ENCODE assay signal across 26 cellular contexts in genomic region chr9:136980669-136981478, GRCh38. TPM values are rescaled to one million over a fixed set of nuclear protein-coding genes. Genes with fewer than 3 reads are reported as not detected.
DNase-seq lines count a peak whose midpoint lies in the region; ATAC-seq and TF ChIP-seq lines count a peak whose summit lies in the region.
"Had no signal": no experiment of that assay in that cellular context is flagged by ENCODE, and none has a peak within 500 bp of the region (broad histone marks: within the 10 kb centered on the region; RNA-seq: fewer than 3 reads in every experiment).

No MANE protein-coding gene starts in this region.

- H3K36me3 Mint-ChIP-seq in nephron progenitor cell (ENCODE audit: low read depth) = no peaks in the 10 kb centered on the region
- H3K36me3 Mint-ChIP-seq: activated naive CD4-positive, alpha-beta T cell treated with anti-CD3 and anti-CD28 coated beads, Interleukin-2, amount 10 ng/mL, durations not matched to agents 7 days and 5 days; CD4-positive, alpha-beta memory T cell; natural killer cell had no signal

- intact Hi-C loops in heart right ventricle (cut with DNase I) = loop anchor here in 1 of 10 donors (5.0 kb wide), 1 partner anchor 34 kb away; the partner anchor contains the start of gene C8G
- intact Hi-C loops in Right ventricle myocardium superior (cut with DNase I) = no loop called here

- no peak overlapping the region for H3K27ac Mint-ChIP-seq in nephron progenitor cell
- no peak overlapping the region for H3K27ac Mint-ChIP-seq in stimulated activated naive CD8-positive, alpha-beta T cell treated with anti-CD3 and anti-CD28 coated beads, Interleukin-15, amount 100 ng/mL, for 72 hours
- H3K27ac Mint-ChIP-seq: activated naive CD4-positive, alpha-beta T cell treated with anti-CD3 and anti-CD28 coated beads, Interleukin-2, amount 10 ng/mL, durations not matched to agents 7 days and 5 days had no signal

- H3K4me1 ChIP-seq in heart right ventricle = peaks cover 11 to 89% (median 63%) of the 10 kb centered on the region in 9 donors

- H3K4me1 Mint-ChIP-seq in nephron progenitor cell = peaks cover 10% of the 10 kb centered on the region
- H3K4me1 Mint-ChIP-seq in stimulated activated naive CD8-positive, alpha-beta T cell treated with anti-CD3 and anti-CD28 coated beads, Interleukin-15, amount 100 ng/mL, for 72 hours = peaks cover 18% of the 10 kb centered on the region

- 73 to 76% methylated on average over 16 of the region's 16 CpGs for WGBS in heart right ventricle, 2 donors

- H3K9me3 ChIP-seq in heart right ventricle = no peaks in the 10 kb centered on the region
- H3K9me3 ChIP-seq: ovary had no signal

- ATAC-seq in heart right ventricle (no peak), Right ventricle myocardium superior (ENCODE audit: poor library complexity) (no peak), HG02798 (IDR thresholded peaks at IDR 0.05; ENCODE audit: poor library complexity, unreplicated experiment) (no peak), GM18867 (IDR thresholded peaks at IDR 0.05; ENCODE audit: unreplicated experiment) (no peak)
- ATAC-seq in stimulated activated naive CD8-positive, alpha-beta T cell treated with anti-CD3 and anti-CD28 coated beads, Interleukin-15, amount 100 ng/mL, for 72 hours = no peak
- ATAC-seq: natural killer cell, PC-3 had no signal

- H3K27ac ChIP-seq in heart right ventricle = peak overlapping the region; percentile 6 to 93 (median 88)
- H3K27ac ChIP-seq: ovary, VCaP had no signal

- H3K4me3 ChIP-seq in heart right ventricle = no peak overlapping the region
- H3K4me3 ChIP-seq: ovary had no signal

- no peaks in the 10 kb centered on the region for H3K36me3 ChIP-seq in heart right ventricle
- H3K36me3 ChIP-seq: ovary had no signal

- H3K4me3 Mint-ChIP-seq in nephron progenitor cell = no peak overlapping the region
- H3K4me3 Mint-ChIP-seq in stimulated activated naive CD8-positive, alpha-beta T cell treated with anti-CD3 and anti-CD28 coated beads, Interleukin-15, amount 100 ng/mL, for 72 hours = no peak overlapping the region
- H3K4me3 Mint-ChIP-seq: activated naive CD4-positive, alpha-beta T cell treated with anti-CD3 and anti-CD28 coated beads, Interleukin-2, amount 10 ng/mL, durations not matched to agents 7 days and 5 days; natural killer cell had no signal

- peaks cover 20% of the 10 kb centered on the region for H3K27me3 Mint-ChIP-seq in nephron progenitor cell (ENCODE audit: low read depth, poor library complexity)
- peaks cover 18% of the 10 kb centered on the region for H3K27me3 Mint-ChIP-seq in stimulated activated naive CD8-positive, alpha-beta T cell treated with anti-CD3 and anti-CD28 coated beads, Interleukin-15, amount 100 ng/mL, for 72 hours

- TF ChIP-seq CTCF in heart right ventricle (IDR thresholded peaks at IDR 0.05) = no peak
- TF ChIP-seq CTCF in nephron progenitor cell (IDR thresholded peaks at IDR 0.05) = no peak

- H3K27me3 ChIP-seq in heart right ventricle = peaks cover 0 to 49% (median 14%) of the 10 kb centered on the region in 7 donors
- H3K27me3 ChIP-seq: ovary had no signal

- DNase-seq in heart right ventricle (peak in 1 of 2 donors; percentile 20), Right ventricle myocardium superior (no peak), globus pallidus (ENCODE audit: low spot score) (peak; percentile 59), nephron progenitor cell (peak; percentile 3), NCI-H2081 (lab: John Stamatoyannopoulos, UW) (no peak)
- DNase-seq in stimulated activated naive CD8-positive, alpha-beta T cell treated with anti-CD3 and anti-CD28 coated beads, Interleukin-15, amount 100 ng/mL, for 72 hours = no peak
- DNase-seq: activated CD4-positive, alpha-beta T cell treated with anti-CD3 and anti-CD28 coated beads for 48 hours; activated CD8-positive, alpha-beta memory T cell treated with anti-CD3 and anti-CD28 coated beads, Interleukin-2, amount 50 U/mL, for 48 hours; activated naive CD4-positive, alpha-beta T cell treated with anti-CD3 and anti-CD28 coated beads, Interleukin-2, amount 10 ng/mL, durations not matched to agents 7 days and 5 days; CD4-positive, alpha-beta memory T cell; effector CD8-positive, alpha-beta T cell; foreskin fibroblast; natural killer cell; NCI-H146; ovary; PC-3; SHP77; stimulated activated CD4-positive, alpha-beta T cell treated with anti-CD3 and anti-CD28 coated beads, Interleukin-2, amount 100 ng/mL, for 48 hours had no signal

- H3K9me3 Mint-ChIP-seq in nephron progenitor cell = no peaks in the 10 kb centered on the region
- no peaks in the 10 kb centered on the region for H3K9me3 Mint-ChIP-seq in stimulated activated naive CD8-positive, alpha-beta T cell treated with anti-CD3 and anti-CD28 coated beads, Interleukin-15, amount 100 ng/mL, for 72 hours
- H3K9me3 Mint-ChIP-seq: activated naive CD4-positive, alpha-beta T cell treated with anti-CD3 and anti-CD28 coated beads, Interleukin-2, amount 10 ng/mL, durations not matched to agents 7 days and 5 days; CD4-positive, alpha-beta memory T cell; natural killer cell had no signal

RNA-seq across cellular contexts. Expression of gene LCNL1, which starts 1.9 kb away (rescaled TPM):
- total RNA-seq in heart right ventricle (10 to 100 TPM in 2 of 10 donors, 1 to 10 TPM in 8; 1.4 to 10.9 (median 6.4) TPM), Right ventricle myocardium superior (9.7 TPM)
- polyA plus RNA-seq in heart right ventricle = 10 to 100 TPM in 1 of 2 donors, under 1 TPM in 1; 0.10 to 10.3 TPM
- total RNA-seq: A172, left lobe of liver, NCI-H460, PC-3, subcutaneous adipose tissue had no signal
- polyA plus RNA-seq: CD4-positive, alpha-beta memory T cell had no signal

RNA-seq across cellular contexts. Expression of gene PTGDS, which starts 3.6 kb away (rescaled TPM):
- total RNA-seq in heart right ventricle (1,000 to 10,000 TPM; 1,129 to 5,119 (median 4,014) TPM), Right ventricle myocardium superior (6,152 TPM)
- 1,000 to 10,000 TPM; 2,970 to 3,711 TPM for polyA plus RNA-seq in heart right ventricle
- total RNA-seq: A172, NCI-H460, PC-3 had no signal

RNA-seq across cellular contexts. Expression of gene PAXX, which starts 11.3 kb away (rescaled TPM):
- total RNA-seq in heart right ventricle (10 to 100 TPM; 12.7 to 29.5 (median 16.1) TPM), Right ventricle myocardium superior (19.4 TPM)
- polyA plus RNA-seq in heart right ventricle = 100 to 1,000 TPM in 1 of 2 donors, 10 to 100 TPM in 1; 51.7 to 131 TPM

RNA-seq across cellular contexts. Expression of gene CLIC3, which starts 15.5 kb away (rescaled TPM):
- 10 to 100 TPM in 1 of 10 donors, 1 to 10 TPM in 8, under 1 TPM in 1; 0.46 to 11.5 (median 3.0) TPM for total RNA-seq in heart right ventricle
- polyA plus RNA-seq in heart right ventricle = 10 to 100 TPM in 1 of 2 donors, 1 to 10 TPM in 1; 9.5 to 21.4 TPM
- total RNA-seq in Right ventricle myocardium superior = 2.7 TPM
- total RNA-seq: left lobe of liver had no signal

RNA-seq across cellular contexts. Expression of gene LCN12, which starts 28.8 kb away (rescaled TPM):
- total RNA-seq in heart right ventricle = 10 to 100 TPM in 4 of 10 donors, 1 to 10 TPM in 6; 4.1 to 17.9 (median 6.8) TPM
- 1 to 10 TPM in 1 of 2 donors, under 1 TPM in 1; 0.74 to 8.3 TPM for polyA plus RNA-seq in heart right ventricle
- 2.1 TPM for total RNA-seq in Right ventricle myocardium superior
- total RNA-seq: mononuclear cell, subcutaneous adipose tissue had no signal
- polyA plus RNA-seq: CD4-positive, alpha-beta memory T cell had no signal

Comparison
In these comparisons a context has a peak if more than half of its experiments do, and no peak if none do; other contexts are left out.
1. DNase-seq: peak in globus pallidus (single experiment) and nephron progenitor cell (single experiment); none in Right ventricle myocardium superior (single experiment), stimulated activated naive CD8-positive, alpha-beta T cell treated with anti-CD3 and anti-CD28 coated beads, Interleukin-15, amount 100 ng/mL, for 72 hours (0 of 2) and NCI-H2081 (0 of 2).